ENCODE assay signal across 1 cellular context in the genomic region with DNA sequence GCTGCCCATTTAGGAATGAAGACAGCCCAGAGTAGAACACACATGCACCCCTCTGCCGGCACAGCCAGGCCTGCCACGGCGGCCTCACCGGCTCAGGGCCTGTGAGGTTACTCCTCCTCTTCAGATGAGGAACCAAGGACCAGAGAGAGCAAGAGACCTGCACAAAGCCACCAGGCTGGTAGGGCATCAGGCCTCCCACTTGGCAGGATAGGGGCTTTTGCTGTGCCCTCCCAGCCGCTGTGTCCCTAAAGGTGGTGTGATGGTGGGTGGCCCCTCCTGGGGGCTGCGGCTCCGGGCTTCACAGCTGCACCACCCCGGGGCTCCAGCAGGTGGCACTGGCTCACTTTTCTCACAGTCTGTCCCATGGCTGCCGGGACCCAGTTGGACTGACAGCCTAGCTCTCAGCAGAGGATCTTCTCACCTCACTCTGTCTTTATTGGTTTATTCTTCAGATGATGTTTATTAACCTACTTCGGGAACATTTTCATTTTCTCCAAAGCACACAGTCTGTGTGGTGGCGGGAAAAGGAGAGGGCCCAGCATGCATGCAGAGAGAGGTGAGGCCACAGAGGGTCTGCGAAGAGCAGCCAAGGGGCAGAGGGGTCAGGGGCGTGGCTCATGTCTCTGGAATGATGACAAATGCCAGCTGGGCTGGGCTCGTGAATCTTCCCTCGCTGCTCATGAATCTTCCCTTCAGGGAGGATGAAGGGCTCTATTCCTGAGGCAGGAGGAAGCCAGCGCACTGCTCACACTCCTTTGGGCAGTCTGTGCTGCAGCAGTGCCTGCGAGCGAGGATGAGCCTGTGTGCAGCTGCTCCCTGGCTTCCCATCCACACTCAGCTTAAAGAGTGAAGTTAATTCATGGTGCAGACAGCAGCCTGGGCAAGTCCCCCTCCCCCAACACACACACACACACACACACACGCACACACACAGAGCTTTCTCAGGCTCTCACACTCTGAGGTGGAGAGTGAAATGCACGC.
TF ChIP-seq lines count a peak whose summit lies in the region.

No MANE protein-coding gene starts in this region.

TF ChIP-seq in SK-N-SH treated with all-trans-retinoic acid at 6 μM for 48 hours, 23 proteins besides CTCF, POLR2A, EP300 and RAD21 (continued from another document):
- TF ChIP-seq, protein P1, sequence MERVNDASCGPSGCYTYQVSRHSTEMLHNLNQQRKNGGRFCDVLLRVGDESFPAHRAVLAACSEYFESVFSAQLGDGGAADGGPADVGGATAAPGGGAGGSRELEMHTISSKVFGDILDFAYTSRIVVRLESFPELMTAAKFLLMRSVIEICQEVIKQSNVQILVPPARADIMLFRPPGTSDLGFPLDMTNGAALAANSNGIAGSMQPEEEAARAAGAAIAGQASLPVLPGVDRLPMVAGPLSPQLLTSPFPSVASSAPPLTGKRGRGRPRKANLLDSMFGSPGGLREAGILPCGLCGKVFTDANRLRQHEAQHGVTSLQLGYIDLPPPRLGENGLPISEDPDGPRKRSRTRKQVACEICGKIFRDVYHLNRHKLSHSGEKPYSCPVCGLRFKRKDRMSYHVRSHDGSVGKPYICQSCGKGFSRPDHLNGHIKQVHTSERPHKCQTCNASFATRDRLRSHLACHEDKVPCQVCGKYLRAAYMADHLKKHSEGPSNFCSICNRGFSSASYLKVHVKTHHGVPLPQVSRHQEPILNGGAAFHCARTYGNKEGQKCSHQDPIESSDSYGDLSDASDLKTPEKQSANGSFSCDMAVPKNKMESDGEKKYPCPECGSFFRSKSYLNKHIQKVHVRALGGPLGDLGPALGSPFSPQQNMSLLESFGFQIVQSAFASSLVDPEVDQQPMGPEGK (CRISPR knock-in tag; IDR thresholded peaks at IDR 0.05; ENCODE audit: borderline replicate concordance) = no peak
- no peak for TF ChIP-seq RARB (CRISPR knock-in tag; IDR thresholded peaks at IDR 0.05)
- TF ChIP-seq, protein P2, sequence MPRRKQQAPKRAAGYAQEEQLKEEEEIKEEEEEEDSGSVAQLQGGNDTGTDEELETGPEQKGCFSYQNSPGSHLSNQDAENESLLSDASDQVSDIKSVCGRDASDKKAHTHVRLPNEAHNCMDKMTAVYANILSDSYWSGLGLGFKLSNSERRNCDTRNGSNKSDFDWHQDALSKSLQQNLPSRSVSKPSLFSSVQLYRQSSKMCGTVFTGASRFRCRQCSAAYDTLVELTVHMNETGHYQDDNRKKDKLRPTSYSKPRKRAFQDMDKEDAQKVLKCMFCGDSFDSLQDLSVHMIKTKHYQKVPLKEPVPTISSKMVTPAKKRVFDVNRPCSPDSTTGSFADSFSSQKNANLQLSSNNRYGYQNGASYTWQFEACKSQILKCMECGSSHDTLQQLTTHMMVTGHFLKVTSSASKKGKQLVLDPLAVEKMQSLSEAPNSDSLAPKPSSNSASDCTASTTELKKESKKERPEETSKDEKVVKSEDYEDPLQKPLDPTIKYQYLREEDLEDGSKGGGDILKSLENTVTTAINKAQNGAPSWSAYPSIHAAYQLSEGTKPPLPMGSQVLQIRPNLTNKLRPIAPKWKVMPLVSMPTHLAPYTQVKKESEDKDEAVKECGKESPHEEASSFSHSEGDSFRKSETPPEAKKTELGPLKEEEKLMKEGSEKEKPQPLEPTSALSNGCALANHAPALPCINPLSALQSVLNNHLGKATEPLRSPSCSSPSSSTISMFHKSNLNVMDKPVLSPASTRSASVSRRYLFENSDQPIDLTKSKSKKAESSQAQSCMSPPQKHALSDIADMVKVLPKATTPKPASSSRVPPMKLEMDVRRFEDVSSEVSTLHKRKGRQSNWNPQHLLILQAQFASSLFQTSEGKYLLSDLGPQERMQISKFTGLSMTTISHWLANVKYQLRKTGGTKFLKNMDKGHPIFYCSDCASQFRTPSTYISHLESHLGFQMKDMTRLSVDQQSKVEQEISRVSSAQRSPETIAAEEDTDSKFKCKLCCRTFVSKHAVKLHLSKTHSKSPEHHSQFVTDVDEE (CRISPR knock-in tag; IDR thresholded peaks at IDR 0.05) = no peak
- TF ChIP-seq PPARA (CRISPR knock-in tag; IDR thresholded peaks at IDR 0.05; ENCODE audit: borderline replicate concordance) = no peak
- no peak for TF ChIP-seq ZC3H10 (CRISPR knock-in tag; IDR thresholded peaks at IDR 0.05)
